1 cellular context compared by ENCODE assay signal in the genomic region with DNA sequence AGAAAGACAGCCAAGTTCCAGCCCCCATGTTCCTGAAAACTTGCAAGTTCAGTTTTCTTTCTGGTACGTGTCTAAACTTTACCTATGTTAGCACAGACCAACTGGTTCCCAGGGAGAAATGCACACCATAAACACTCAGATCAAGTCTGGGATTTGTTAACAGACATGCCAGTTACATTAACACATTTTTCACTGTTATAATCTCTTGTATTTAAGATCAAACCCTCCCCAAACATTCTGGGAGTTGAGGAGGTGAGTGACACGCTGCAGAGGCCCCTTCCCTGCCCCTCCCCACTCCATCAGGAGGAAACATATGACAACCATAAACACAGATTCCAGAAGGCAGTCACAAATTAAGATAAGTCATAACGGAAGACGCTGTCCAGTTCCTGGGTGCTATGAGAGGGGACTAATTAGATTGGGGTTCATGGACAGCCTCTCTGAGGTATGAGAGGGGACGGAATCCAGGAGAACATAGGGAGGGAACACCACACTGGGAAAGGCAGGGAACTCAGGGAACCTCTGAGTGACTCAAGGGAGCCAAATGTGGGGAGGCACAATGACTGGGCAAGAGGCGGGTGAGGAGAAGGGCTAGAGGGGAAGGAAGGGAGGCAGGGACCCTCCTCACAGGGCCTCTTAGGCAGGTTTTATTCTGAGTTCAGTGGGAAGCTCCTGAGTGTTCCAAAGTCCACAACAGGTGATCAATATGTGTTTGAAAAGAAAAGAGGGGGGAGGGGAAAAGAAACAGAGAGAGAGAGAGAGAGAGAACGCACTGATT.
TF ChIP-seq lines count a peak whose summit lies in the region.

No MANE protein-coding gene starts in this region.

TF ChIP-seq in GM23338, 12 proteins besides CTCF, POLR2A, EP300 and RAD21 (continued from another document):
- TF ChIP-seq, protein P1, sequence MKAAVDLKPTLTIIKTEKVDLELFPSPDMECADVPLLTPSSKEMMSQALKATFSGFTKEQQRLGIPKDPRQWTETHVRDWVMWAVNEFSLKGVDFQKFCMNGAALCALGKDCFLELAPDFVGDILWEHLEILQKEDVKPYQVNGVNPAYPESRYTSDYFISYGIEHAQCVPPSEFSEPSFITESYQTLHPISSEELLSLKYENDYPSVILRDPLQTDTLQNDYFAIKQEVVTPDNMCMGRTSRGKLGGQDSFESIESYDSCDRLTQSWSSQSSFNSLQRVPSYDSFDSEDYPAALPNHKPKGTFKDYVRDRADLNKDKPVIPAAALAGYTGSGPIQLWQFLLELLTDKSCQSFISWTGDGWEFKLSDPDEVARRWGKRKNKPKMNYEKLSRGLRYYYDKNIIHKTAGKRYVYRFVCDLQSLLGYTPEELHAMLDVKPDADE (IDR thresholded peaks at IDR 0.05) = no peak
- TF ChIP-seq ZNF114 (CRISPR knock-in tag; IDR thresholded peaks at IDR 0.05) = no peak
- no peak for TF ChIP-seq POLR2AphosphoS5 (IDR thresholded peaks at IDR 0.05; ENCODE audit: low read depth)
